ENCODE assay signal across 17 cellular contexts in the genomic region with DNA sequence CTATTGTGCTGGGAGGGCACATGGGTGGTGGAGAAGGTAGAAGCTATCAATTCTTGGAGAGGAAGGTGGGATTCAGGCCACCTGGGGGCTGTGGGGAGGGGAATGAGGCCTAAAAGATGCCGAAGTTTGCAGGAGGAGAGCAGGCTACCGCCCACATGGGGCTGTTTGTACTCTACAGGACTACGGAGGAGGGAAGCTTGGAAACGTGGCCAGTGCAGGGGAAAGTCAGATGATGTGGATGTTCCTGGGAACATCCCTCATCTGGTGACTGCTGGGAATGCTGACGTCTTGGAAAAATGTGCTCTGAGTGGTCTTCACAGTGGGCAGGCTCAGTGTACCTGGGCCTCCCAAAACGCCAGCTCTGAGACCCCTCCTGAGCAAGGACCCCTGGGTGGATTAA.
DNase-seq lines count a peak whose midpoint lies in the region; ATAC-seq and TF ChIP-seq lines count a peak whose summit lies in the region.
"Had no signal": no experiment of that assay in that cellular context is flagged by ENCODE, and none has a peak within 500 bp of the region (broad histone marks: within the 10 kb centered on the region; RNA-seq: fewer than 3 reads in every experiment).

No MANE protein-coding gene starts in this region.

- no peak overlapping the region for H3K4ac ChIP-seq in mesenchymal stem cell (ENCODE audit: low read depth in 1 of 2, low read length in 2 of 2)
- H3K4ac ChIP-seq in neuronal stem cell (ENCODE audit: low read length): no peak overlapping the region

- ATAC-seq in gastroesophageal sphincter (no peak), aorta (ENCODE audit: low FRiP score) (no peak)
- ATAC-seq: CD8-positive, alpha-beta T cell; K562 had no signal

- CTCF ChIA-PET in MCF 10A (lab: Yijun Ruan, JAX): interaction anchor here (0.6 to 1.9 kb wide), 3 partner anchors 20 to 97 kb away, joined by 3 to 5 read pairs (median 5); no protein-coding TSS in a partner anchor

- H3K4me3 ChIP-seq in breast epithelium (no peak overlapping the region), mesenchymal stem cell (ENCODE audit: insufficient read depth in 1 of 2, low read depth in 1 of 2, low read length in 2 of 2) (no peak overlapping the region), suprapubic skin (no peak overlapping the region), neuronal stem cell (ENCODE audit: low read length in 2 of 2) (no peak overlapping the region), gastroesophageal sphincter (no peak overlapping the region), aorta (ENCODE audit: low read length in 2 of 2) (no peak overlapping the region)
- H3K4me3 ChIP-seq: BLaER1 treated with 17β-estradiol and CSF1 and Interleukin-3, amounts not matched to agents 10 nM and 100 nM; HAP-1; K562 had no signal

- POLR2A ChIA-PET in MCF 10A (lab: Yijun Ruan, JAX): interaction anchor here (1.0 kb wide), 1 partner anchor 33 kb away, joined by 3 read pairs; no protein-coding TSS in a partner anchor

- TF ChIP-seq EP300 in suprapubic skin (IDR thresholded peaks at IDR 0.05) (no peak), gastroesophageal sphincter (IDR thresholded peaks at IDR 0.05) (no peak)

- H2BK120ac ChIP-seq in mesenchymal stem cell (ENCODE audit: low read depth, low read length) (no peak overlapping the region), neuronal stem cell (ENCODE audit: low read depth, low read length) (no peak overlapping the region)

- no peak overlapping the region for H2AK5ac ChIP-seq in mesenchymal stem cell (ENCODE audit: low read length, severe bottlenecking)
- no peak overlapping the region for H2AK5ac ChIP-seq in neuronal stem cell (ENCODE audit: low read depth, low read length)

- TF ChIP-seq POLR2A in breast epithelium (IDR thresholded peaks at IDR 0.05): no peak
- no peak for TF ChIP-seq POLR2A in suprapubic skin (IDR thresholded peaks at IDR 0.05)
- TF ChIP-seq POLR2A in gastroesophageal sphincter (IDR thresholded peaks at IDR 0.05): no peak

- BruUV-seq in MCF 10A (replicated peaks; lab: Mats Ljungman, UMichigan): no TSS peak

- H3K36me3 ChIP-seq in breast epithelium (no peaks in the 10 kb centered on the region), mesenchymal stem cell (ENCODE audit: control insufficient read depth in 1 of 2, insufficient read depth in 2 of 2, low read depth in 1 of 2, low read length in 2 of 2) (peaks cover 4 to 5% of the 10 kb centered on the region in 2 experiments), suprapubic skin (no peaks in the 10 kb centered on the region), neuronal stem cell (replicated peaks in 1 of 2; ENCODE audit: control insufficient read depth in 2 of 2, insufficient read depth in 2 of 2, low read length in 2 of 2) (no peaks in the 10 kb centered on the region), gastroesophageal sphincter (no peaks in the 10 kb centered on the region), aorta (ENCODE audit: control insufficient read depth in 1 of 2, insufficient read depth in 2 of 2, low read length in 1 of 2) (no peaks in the 10 kb centered on the region)
- H3K36me3 ChIP-seq: HAP-1 had no signal

- no peak overlapping the region for H3K18ac ChIP-seq in mesenchymal stem cell (ENCODE audit: low read depth in 1 of 2, low read length in 2 of 2)
- H3K18ac ChIP-seq in neuronal stem cell (ENCODE audit: low read length): no peak overlapping the region

- H3K27me3 ChIP-seq in breast epithelium (no peaks in the 10 kb centered on the region), mesenchymal stem cell (ENCODE audit: control insufficient read depth in 1 of 2, insufficient read depth in 1 of 2, low read length in 2 of 2) (peaks cover 0 to 36% of the 10 kb centered on the region in 2 experiments), suprapubic skin (no peaks in the 10 kb centered on the region), neuronal stem cell (ENCODE audit: control insufficient read depth in 3 of 3, insufficient read depth in 3 of 3, low read depth in 1 of 3, low read length in 3 of 3) (peaks cover under 1 to 19% (median 7%) of the 10 kb centered on the region in 3 experiments), gastroesophageal sphincter (peaks cover 21% of the 10 kb centered on the region), aorta (ENCODE audit: control insufficient read depth in 1 of 2, insufficient read depth in 2 of 2, low read length in 1 of 2) (no peaks in the 10 kb centered on the region)
- H3K27me3 ChIP-seq: BLaER1 treated with 17β-estradiol and CSF1 and Interleukin-3, amounts not matched to agents 10 nM and 100 nM had no signal

- 77% methylated on average over 5 of the region's 6 CpGs for WGBS in mesenchymal stem cell
- 81% methylated on average over 6 of the region's 6 CpGs for WGBS in suprapubic skin
- no CpG with 5 or more reads among the region's 6 CpGs for WGBS in neuronal stem cell (ENCODE audit: extremely low coverage in 2 of 2, insufficient read length in 2 of 2, insufficient replicate concordance in 1 of 2), 2 donors
- WGBS in gastroesophageal sphincter (ENCODE audit: low coverage in 1 of 2), 2 donors: 49 to 67% methylated on average over 5 to 6 of the region's 6 CpGs
- WGBS in aorta, 2 donors: 74 to 80% methylated on average over 6 of the region's 6 CpGs

- H3K9ac ChIP-seq in mesenchymal stem cell (ENCODE audit: low read length) (peak overlapping the region; percentile 27), neuronal stem cell (ENCODE audit: low read depth, low read length, poor library complexity) (no peak overlapping the region)
- H3K9ac ChIP-seq: BLaER1 treated with 17β-estradiol and CSF1 and Interleukin-3, amounts not matched to agents 10 nM and 100 nM had no signal

- H3K9me3 Mint-ChIP-seq in MCF 10A (ENCODE audit: unreplicated experiment): peaks cover 13% of the 10 kb centered on the region

- H4K91ac ChIP-seq in mesenchymal stem cell (ENCODE audit: low read length): no peak overlapping the region
- H4K91ac ChIP-seq in neuronal stem cell (ENCODE audit: low read depth, low read length, poor library complexity): no peak overlapping the region

- H3K4me3 Mint-ChIP-seq in MCF 10A (ENCODE audit: unreplicated experiment): no peak overlapping the region
- H3K4me3 Mint-ChIP-seq: CD8-positive, alpha-beta T cell had no signal

- H3K27ac ChIP-seq in breast epithelium: peak overlapping the region; percentile 55 to 72
- H3K27ac ChIP-seq in mesenchymal stem cell (ENCODE audit: low read length, poor library complexity, severe bottlenecking): no peak overlapping the region
- peak overlapping the region; percentile 59 for H3K27ac ChIP-seq in suprapubic skin
- no peak overlapping the region for H3K27ac ChIP-seq in neuronal stem cell (replicated peaks; ENCODE audit: low read length)
- H3K27ac ChIP-seq in gastroesophageal sphincter: peak overlapping the region in 2 of 4 donors; percentile 1 to 7
- H3K27ac ChIP-seq in aorta (ENCODE audit: low read depth in 1 of 2, low read length in 2 of 2): no peak overlapping the region
- H3K27ac ChIP-seq: BLaER1 treated with 17β-estradiol and CSF1 and Interleukin-3, amounts not matched to agents 10 nM and 100 nM; HL-60 had no signal

- H2BK5ac ChIP-seq in mesenchymal stem cell (ENCODE audit: low read depth, low read length, poor library complexity, severe bottlenecking) (no peak overlapping the region), neuronal stem cell (ENCODE audit: low read length) (no peak overlapping the region)

- intact Hi-C loops in breast epithelium (cut with DNase I; ENCODE audit: low total_unique reads): no loop called here
- intact Hi-C loops in MCF 10A (cut with micrococcal nuclease): no loop called here
- intact Hi-C loops in aorta (cut with DNase I): no loop called here

- peaks cover 10% of the 10 kb centered on the region for H3K4me1 Mint-ChIP-seq in MCF 10A (ENCODE audit: insufficient read depth, unreplicated experiment)

- peaks cover 0 to 10% of the 10 kb centered on the region in 2 donors for H3K9me3 ChIP-seq in breast epithelium
- H3K9me3 ChIP-seq in mesenchymal stem cell (ENCODE audit: control insufficient read depth, low read length): no peaks in the 10 kb centered on the region
- no peaks in the 10 kb centered on the region for H3K9me3 ChIP-seq in suprapubic skin
- H3K9me3 ChIP-seq in neuronal stem cell (replicated peaks in 1 of 2; ENCODE audit: control insufficient read depth in 2 of 2, insufficient read depth in 1 of 2, low read depth in 1 of 2, low read length in 2 of 2): peaks cover 24 to 27% of the 10 kb centered on the region in 2 donors
- H3K9me3 ChIP-seq in gastroesophageal sphincter: peaks cover 0 to 12% (median 0%) of the 10 kb centered on the region in 3 donors
- peaks cover 7% of the 10 kb centered on the region for H3K9me3 ChIP-seq in aorta (ENCODE audit: control insufficient read depth, low read length)

- H3K14ac ChIP-seq in mesenchymal stem cell (ENCODE audit: low read length in 2 of 2) (no peak overlapping the region), neuronal stem cell (ENCODE audit: low read length) (no peak overlapping the region)

- H2AFZ ChIP-seq in mesenchymal stem cell (ENCODE audit: low read depth, low read length): no peak overlapping the region
- no peak overlapping the region for H2AFZ ChIP-seq in neuronal stem cell (ENCODE audit: low read length)

- H3K4me2 ChIP-seq in mesenchymal stem cell (ENCODE audit: low read length, poor library complexity, severe bottlenecking) (no peak overlapping the region), neuronal stem cell (ENCODE audit: insufficient read depth, low read length, poor library complexity, severe bottlenecking) (no peak overlapping the region)
- H3K4me2 ChIP-seq: BLaER1 treated with 17β-estradiol and CSF1 and Interleukin-3, amounts not matched to agents 10 nM and 100 nM had no signal

- no peaks in the 10 kb centered on the region for H3K79me1 ChIP-seq in mesenchymal stem cell (replicated peaks; ENCODE audit: low read length, poor library complexity, severe bottlenecking)
- H3K79me1 ChIP-seq in neuronal stem cell (ENCODE audit: low read depth, low read length): peaks cover 2% of the 10 kb centered on the region

- TF ChIP-seq CTCF in breast epithelium (IDR thresholded peaks at IDR 0.05) (no peak), MCF 10A (IDR thresholded peaks at IDR 0.05; ENCODE audit: unreplicated experiment) (no peak), suprapubic skin (IDR thresholded peaks at IDR 0.05) (no peak), gastroesophageal sphincter (IDR thresholded peaks at IDR 0.05) (no peak)

- no peaks in the 10 kb centered on the region for H3K27me3 Mint-ChIP-seq in MCF 10A (ENCODE audit: insufficient read depth, unreplicated experiment)

- no peak overlapping the region for H2BK12ac ChIP-seq in mesenchymal stem cell (ENCODE audit: low read length in 2 of 2)
- H2BK12ac ChIP-seq in neuronal stem cell (ENCODE audit: low read length): no peak overlapping the region

- DNase-seq in breast epithelium (ENCODE audit: low spot score in 2 of 2) (no peak), MCF 10A (ENCODE audit: unreplicated experiment) (no peak), mesenchymal stem cell (no peak), suprapubic skin (ENCODE audit: low spot score in 2 of 2) (peak in 1 of 2 donors; percentile 73), neuronal stem cell (ENCODE audit: low spot score) (no peak), COR-L47 (lab: John Stamatoyannopoulos, UW) (no peak), aorta (no peak)
- DNase-seq: 8988T; CD8-positive, alpha-beta T cell; DMS 273 treated with DMSO at 0.1 percent for 48 hours; DND-41; EL had no signal

- H3K27ac Mint-ChIP-seq in MCF 10A (ENCODE audit: low read depth, unreplicated experiment): no peak overlapping the region
- H3K27ac Mint-ChIP-seq: CD8-positive, alpha-beta T cell had no signal

- H4K8ac ChIP-seq in mesenchymal stem cell (ENCODE audit: low read length) (no peak overlapping the region), neuronal stem cell (ENCODE audit: low read depth, low read length) (no peak overlapping the region)

- H3K36me3 Mint-ChIP-seq in MCF 10A (ENCODE audit: insufficient read depth, unreplicated experiment): no peaks in the 10 kb centered on the region

- no peak overlapping the region for H3K23ac ChIP-seq in mesenchymal stem cell (ENCODE audit: low read length in 2 of 2)
- no peak overlapping the region for H3K23ac ChIP-seq in neuronal stem cell (ENCODE audit: low read depth, low read length, poor library complexity)

- H2BK15ac ChIP-seq in mesenchymal stem cell (ENCODE audit: low read depth, poor library complexity, severe bottlenecking) (no peak overlapping the region), neuronal stem cell (ENCODE audit: low read length) (no peak overlapping the region)

- H3K4me1 ChIP-seq in breast epithelium (no peaks in the 10 kb centered on the region), mesenchymal stem cell (ENCODE audit: control insufficient read depth, insufficient read depth, low read depth, low read length) (peaks cover 2% of the 10 kb centered on the region), suprapubic skin (peaks cover 15% of the 10 kb centered on the region), neuronal stem cell (ENCODE audit: control insufficient read depth in 2 of 2, insufficient read depth in 1 of 2, low read depth in 1 of 2, low read length in 2 of 2) (no peaks in the 10 kb centered on the region), gastroesophageal sphincter (peaks cover 0 to 20% (median 4%) of the 10 kb centered on the region in 3 donors), aorta (ENCODE audit: control insufficient read depth in 1 of 2, insufficient read depth in 2 of 2, low read length in 2 of 2) (no peaks in the 10 kb centered on the region)
- H3K4me1 ChIP-seq: HAP-1 had no signal

Comparison
In these comparisons a context has a peak if more than half of its experiments do, and no peak if none do; other contexts are left out.
1. H3K27ac ChIP-seq: peak in breast epithelium (2 of 2) and suprapubic skin (single experiment); none in mesenchymal stem cell (single experiment), neuronal stem cell (single experiment) and aorta (0 of 2).